Comparison of ENCODE assay signal across 8 cellular contexts in the genomic region with DNA sequence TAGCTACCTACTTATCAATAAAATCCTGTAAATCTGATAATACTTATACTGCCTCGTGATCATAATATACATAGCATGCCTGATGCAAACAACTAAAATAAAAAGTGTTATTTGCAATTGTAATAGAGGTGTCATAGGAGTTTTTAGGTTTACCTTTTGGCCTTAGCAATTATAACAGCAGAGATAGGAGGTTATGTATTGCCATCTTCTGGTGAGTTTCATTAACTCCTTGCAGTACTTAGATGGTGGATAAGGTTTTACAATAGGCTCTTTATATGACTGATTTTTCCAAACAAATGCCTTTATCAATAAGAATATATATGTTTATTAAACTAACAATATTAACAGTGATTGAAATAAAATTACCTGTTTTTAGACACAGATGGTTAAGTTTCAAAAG.
DNase-seq lines count a peak whose midpoint lies in the region; TF ChIP-seq lines count a peak whose summit lies in the region.

No MANE protein-coding gene starts in this region.

- no peaks in the 10 kb centered on the region for H3K4me1 ChIP-seq in HEK293 (ENCODE audit: control insufficient read depth, insufficient read depth, low read length)

- DNase-seq in SW480 (ENCODE audit: low spot score) (peak; percentile 36), kidney glomerular epithelial cell (lab: John Stamatoyannopoulos, UW) (peak; percentile 57), nucleus accumbens (lab: John Stamatoyannopoulos, UW) (no peak), SHP77 (lab: John Stamatoyannopoulos, UW) (no peak), coronary artery (ENCODE audit: low spot score) (no peak)
- no peak for DNase-seq in activated naive CD4-positive, alpha-beta T cell treated with anti-CD3 and anti-CD28 coated beads, Interleukin-2, amount 10 ng/mL, durations not matched to agents 7 days and 5 days

- TF ChIP-seq CTCF in C4-2B (conservative IDR thresholded peaks at IDR 0.05) (peak; percentile 35), HEK293 (tag by site-specific recombination; IDR thresholded peaks at IDR 0.05) (peak; percentile 41; the same call in 1 of the 2 replicates), coronary artery (IDR thresholded peaks at IDR 0.05) (no peak)

- H3K36me3 Mint-ChIP-seq in activated naive CD4-positive, alpha-beta T cell treated with anti-CD3 and anti-CD28 coated beads, Interleukin-2, amount 10 ng/mL, durations not matched to agents 7 days and 5 days, result no peaks in the 10 kb centered on the region

- CTCF ChIA-PET in HEK293 (lab: Yijun Ruan, JAX), result interaction anchor here (0.6 to 5.4 kb wide), 22 partner anchors 9 to 397 kb away, joined by 3 to 63 read pairs (median 4); no protein-coding TSS in a partner anchor
- CTCF ChIA-PET in activated naive CD4-positive, alpha-beta T cell treated with anti-CD3 and anti-CD28 coated beads, Interleukin-2, amount 10 ng/mL, durations not matched to agents 7 days and 5 days (lab: Charles Lee), result no interaction called here

- H3K36me3 ChIP-seq in HEK293 (ENCODE audit: control insufficient read depth in 2 of 2, insufficient read depth in 1 of 2, low read length in 2 of 2), result no peaks in the 10 kb centered on the region

- H3K4me3 ChIP-seq in HEK293 (ENCODE audit: low read depth, low read length) (no peak overlapping the region), coronary artery (no peak overlapping the region)

- no peak overlapping the region for H3K4me3 Mint-ChIP-seq in activated naive CD4-positive, alpha-beta T cell treated with anti-CD3 and anti-CD28 coated beads, Interleukin-2, amount 10 ng/mL, durations not matched to agents 7 days and 5 days

- H3K9me3 Mint-ChIP-seq in activated naive CD4-positive, alpha-beta T cell treated with anti-CD3 and anti-CD28 coated beads, Interleukin-2, amount 10 ng/mL, durations not matched to agents 7 days and 5 days, result no peaks in the 10 kb centered on the region

- H3K27ac Mint-ChIP-seq in activated naive CD4-positive, alpha-beta T cell treated with anti-CD3 and anti-CD28 coated beads, Interleukin-2, amount 10 ng/mL, durations not matched to agents 7 days and 5 days, result no peak overlapping the region

- POLR2A ChIA-PET in HEK293 (lab: Yijun Ruan, JAX), result no interaction called here

- no peaks in the 10 kb centered on the region for H3K9me3 ChIP-seq in HEK293 (ENCODE audit: control insufficient read depth, insufficient read depth, low read depth, low read length)

- H3K27me3 Mint-ChIP-seq in activated naive CD4-positive, alpha-beta T cell treated with anti-CD3 and anti-CD28 coated beads, Interleukin-2, amount 10 ng/mL, durations not matched to agents 7 days and 5 days, result no peaks in the 10 kb centered on the region

- H3K4me1 Mint-ChIP-seq in activated naive CD4-positive, alpha-beta T cell treated with anti-CD3 and anti-CD28 coated beads, Interleukin-2, amount 10 ng/mL, durations not matched to agents 7 days and 5 days, result no peaks in the 10 kb centered on the region

- H3K27ac ChIP-seq in C4-2B (no peak overlapping the region), HEK293 (ENCODE audit: extremely low read depth, low read depth, low read length) (no peak overlapping the region), coronary artery (no peak overlapping the region)

TF ChIP-seq in HEK293, 187 proteins besides CTCF, POLR2A, EP300 and RAD21:
- TF ChIP-seq SETDB1 (IDR thresholded peaks at IDR 0.05; ENCODE audit: insufficient read length, low read length), result no peak
- peak; percentile 72 for TF ChIP-seq ZNF654 (tag by site-specific recombination; IDR thresholded peaks at IDR 0.05; ENCODE audit: low read depth)
TF ChIP-seq in HEK293: peak in this region for 1.

Comparison
In these comparisons a context has a peak if more than half of its experiments do, and no peak if none do; other contexts are left out.
1. DNase-seq: peak in SW480 (single experiment) and kidney glomerular epithelial cell (single experiment); none in nucleus accumbens (0 of 56), SHP77 (0 of 2), coronary artery (single experiment) and activated naive CD4-positive, alpha-beta T cell treated with anti-CD3 and anti-CD28 coated beads, Interleukin-2, amount 10 ng/mL, durations not matched to agents 7 days and 5 days (single experiment).